2 cellular contexts compared by ENCODE assay signal in genomic region chr3:193621127-193621526, GRCh38.
TF ChIP-seq lines count a peak whose summit lies in the region.

No MANE protein-coding gene starts in this region.

TF ChIP-seq in SK-N-SH, 30 proteins besides CTCF, POLR2A, EP300 and RAD21 (continued from another document):
- TF ChIP-seq EZH2phosphoT487 (IDR thresholded peaks at IDR 0.05; ENCODE audit: borderline replicate concordance, low read depth) (no peak), GABPA (IDR thresholded peaks at IDR 0.05; ENCODE audit: low read depth) (no peak), NFIC (IDR thresholded peaks at IDR 0.05; ENCODE audit: borderline replicate concordance) (no peak), TEAD4 (IDR thresholded peaks at IDR 0.05; ENCODE audit: borderline replicate concordance, insufficient read depth) (no peak), NRF1 (IDR thresholded peaks at IDR 0.05; ENCODE audit: low read depth, low read length) (no peak), SIN3A (IDR thresholded peaks at IDR 0.05; ENCODE audit: borderline replicate concordance, low read depth, low read length) (no peak), CHD2 (IDR thresholded peaks at IDR 0.05; ENCODE audit: low read length, partially characterized antibody) (no peak), RFX5 (IDR thresholded peaks at IDR 0.05; ENCODE audit: low read length) (no peak), ELF1 (IDR thresholded peaks at IDR 0.05) (no peak), TCF12 (IDR thresholded peaks at IDR 0.05) (no peak), FOXM1 (IDR thresholded peaks at IDR 0.05; ENCODE audit: low read depth) (no peak), REST (IDR thresholded peaks at IDR 0.05; ENCODE audit: low read depth, low read length) (no peak), SMC3 (IDR thresholded peaks at IDR 0.05; ENCODE audit: low read depth, low read length) (no peak), USF2 (IDR thresholded peaks at IDR 0.05; ENCODE audit: borderline replicate concordance, low read depth, low read length) (no peak)
TF ChIP-seq in SK-N-SH: peak in this region for 0.

TF ChIP-seq in SK-N-SH treated with all-trans-retinoic acid at 6 μM for 48 hours, 23 proteins besides CTCF, POLR2A, EP300 and RAD21 (continued from another document):
- TF ChIP-seq ZNF8 (CRISPR knock-in tag; IDR thresholded peaks at IDR 0.05) (no peak), ISL1 (CRISPR knock-in tag; IDR thresholded peaks at IDR 0.05) (no peak), CSRNP3 (CRISPR knock-in tag; IDR thresholded peaks at IDR 0.05) (no peak), GLIS3 (CRISPR knock-in tag; IDR thresholded peaks at IDR 0.05) (no peak), SNAI2 (CRISPR knock-in tag; IDR thresholded peaks at IDR 0.05) (no peak), OSR1 (CRISPR knock-in tag; IDR thresholded peaks at IDR 0.05) (no peak), TCF4 (CRISPR knock-in tag; IDR thresholded peaks at IDR 0.05; ENCODE audit: borderline replicate concordance) (no peak), ZFP30 (CRISPR knock-in tag; IDR thresholded peaks at IDR 0.05) (no peak), TOX (CRISPR knock-in tag; IDR thresholded peaks at IDR 0.05; ENCODE audit: borderline replicate concordance) (no peak), ZNF70 (CRISPR knock-in tag; IDR thresholded peaks at IDR 0.05) (no peak), ZC3H10 (CRISPR knock-in tag; IDR thresholded peaks at IDR 0.05) (no peak), ZNF565 (CRISPR knock-in tag; conservative IDR thresholded peaks at IDR 0.05; ENCODE audit: low read depth) (no peak), POU6F1 (CRISPR knock-in tag; IDR thresholded peaks at IDR 0.05; ENCODE audit: borderline replicate concordance, low read depth) (no peak), PATZ1 (CRISPR knock-in tag; IDR thresholded peaks at IDR 0.05; ENCODE audit: borderline replicate concordance) (no peak)
TF ChIP-seq in SK-N-SH treated with all-trans-retinoic acid at 6 μM for 48 hours: peak in this region for 0.
